Comparison of ENCODE assay signal across 16 cellular contexts in the genomic region with DNA sequence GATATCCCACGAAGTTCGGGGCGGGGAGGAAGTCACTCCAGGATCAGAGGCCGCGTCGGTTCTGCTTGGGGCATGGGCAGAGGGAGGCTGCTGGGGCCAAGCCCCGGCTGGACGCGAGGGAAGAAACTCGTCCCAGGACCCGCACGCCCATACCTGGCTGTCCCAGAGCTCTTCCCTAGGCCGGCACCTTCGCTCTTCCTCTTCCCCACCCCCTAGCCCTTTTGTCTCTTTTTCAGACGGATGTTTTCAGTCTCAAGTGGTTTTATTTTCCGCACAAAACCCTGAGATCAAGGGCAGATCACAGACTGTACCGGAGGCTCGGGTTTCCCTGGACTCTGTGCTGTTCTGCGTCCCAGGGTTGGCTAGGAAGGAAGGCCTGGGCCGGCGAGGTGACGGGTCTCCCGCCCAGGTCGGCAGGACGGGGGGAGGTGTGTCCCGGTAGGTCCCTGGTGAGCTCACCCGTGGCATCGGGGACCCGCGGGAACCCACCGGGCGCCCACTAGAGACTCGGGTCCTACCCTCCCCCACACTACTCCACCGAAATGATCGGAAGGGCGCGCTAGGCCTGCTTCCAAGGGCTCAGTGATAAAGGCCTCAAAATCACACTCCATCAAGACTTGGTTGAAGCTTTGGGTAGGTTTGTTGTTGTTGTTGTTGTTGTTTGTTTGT. TPM values are rescaled to one million over a fixed set of nuclear protein-coding genes. Genes with fewer than 3 reads are reported as not detected.
DNase-seq lines count a peak whose midpoint lies in the region; ATAC-seq and TF ChIP-seq lines count a peak whose summit lies in the region.
"Had no signal": no experiment of that assay in that cellular context is flagged by ENCODE, and none has a peak within 500 bp of the region (broad histone marks: within the 10 kb centered on the region; RNA-seq: fewer than 3 reads in every experiment).

No MANE protein-coding gene starts in this region.

- H3K4me1 ChIP-seq in CD8-positive, alpha-beta memory T cell (ENCODE audit: insufficient read depth, low read length), result peaks cover 20% of the 10 kb centered on the region
- peaks cover 16% of the 10 kb centered on the region for H3K4me1 ChIP-seq in lower lobe of right lung
- H3K4me1 ChIP-seq: BLaER1 treated with 17β-estradiol and CSF1 and Interleukin-3, amounts not matched to agents 10 nM and 100 nM had no signal

- POLR2A ChIA-PET in CD8-positive, alpha-beta memory T cell (lab: Charles Lee), result no interaction called here

- peaks cover 14 to 46% (median 34%) of the 10 kb centered on the region in 5 donors for H3K9me3 Mint-ChIP-seq in CD8-positive, alpha-beta memory T cell

- peak overlapping the region in 6 of 7 donors; percentile 17 to 68 (median 60) for H3K4me3 Mint-ChIP-seq in CD8-positive, alpha-beta memory T cell
- H3K4me3 Mint-ChIP-seq: memory B cell had no signal

- TF ChIP-seq CTCF in lower lobe of right lung (IDR thresholded peaks at IDR 0.05), result no peak

- peaks cover 86 to 91% of the 10 kb centered on the region in 2 donors for H3K27me3 Mint-ChIP-seq in CD8-positive, alpha-beta memory T cell

- CTCF ChIA-PET in CD8-positive, alpha-beta memory T cell (lab: Charles Lee), result interaction anchor here (0.9 to 1.1 kb wide), 2 partner anchors 16 to 244 kb away, joined by 3 to 5 read pairs; no protein-coding TSS in a partner anchor

- peak overlapping the region in 3 of 8 donors; percentile 21 to 70 (median 65) for H3K27ac Mint-ChIP-seq in CD8-positive, alpha-beta memory T cell

- intact Hi-C loops in lower lobe of right lung (cut with DNase I), result no loop called here
- intact Hi-C loops in head of caudate nucleus (cut with DNase I), result no loop called here

- H3K4me3 ChIP-seq in CD8-positive, alpha-beta memory T cell (ENCODE audit: low read length), result no peak overlapping the region
- H3K4me3 ChIP-seq in lower lobe of right lung, result no peak overlapping the region

- H3K36me3 ChIP-seq in CD8-positive, alpha-beta memory T cell (ENCODE audit: insufficient read depth, low read length), result no peaks in the 10 kb centered on the region
- no peaks in the 10 kb centered on the region for H3K36me3 ChIP-seq in lower lobe of right lung
- H3K36me3 ChIP-seq: BLaER1 treated with 17β-estradiol and CSF1 and Interleukin-3, amounts not matched to agents 10 nM and 100 nM had no signal

- no peaks in the 10 kb centered on the region for H3K9me3 ChIP-seq in CD8-positive, alpha-beta memory T cell (ENCODE audit: low read length)
- no peaks in the 10 kb centered on the region for H3K9me3 ChIP-seq in lower lobe of right lung

- peak; percentile 35 to 53 for ATAC-seq in lower lobe of right lung
- no peak for ATAC-seq in HG03442 (IDR thresholded peaks at IDR 0.05; ENCODE audit: unreplicated experiment)
- ATAC-seq in GM18870 (IDR thresholded peaks at IDR 0.05; ENCODE audit: unreplicated experiment), result no peak

- DNase-seq in CD8-positive, alpha-beta memory T cell, result no peak
- DNase-seq in NCI-H146 treated with DMSO at 0.1 percent for 48 hours (lab: John Stamatoyannopoulos, UW; ENCODE audit: unreplicated experiment) (peak; percentile 68), lower lobe of right lung (no peak), head of caudate nucleus (no peak), NCI-H1417 treated with DMSO at 0.1 percent for 48 hours (lab: John Stamatoyannopoulos, UW) (no peak)
- DNase-seq: activated CD4-positive, CD25-positive, alpha-beta regulatory T cell; cortex of kidney; NCI-H1048; NCI-H69; SHP77 treated with DMSO at 0.1 percent for 48 hours; stimulated activated CD4-positive, alpha-beta T cell treated with anti-CD3 and anti-CD28 coated beads, Interleukin-4, amount 100 ng/mL, for 4 hours had no signal

- peaks cover 0 to 4% (median 0%) of the 10 kb centered on the region in 3 donors for H3K36me3 Mint-ChIP-seq in CD8-positive, alpha-beta memory T cell

- H3K27ac ChIP-seq in CD8-positive, alpha-beta memory T cell (ENCODE audit: low read depth, low read length), result no peak overlapping the region
- H3K27ac ChIP-seq in cingulate gyrus (ENCODE audit: low read depth, low read length) (peak overlapping the region; percentile 81), lower lobe of right lung (no peak overlapping the region)
- H3K27ac ChIP-seq: BLaER1 treated with 17β-estradiol and CSF1 and Interleukin-3, amounts not matched to agents 10 nM and 100 nM had no signal

- peaks cover 93% of the 10 kb centered on the region for H3K27me3 ChIP-seq in CD8-positive, alpha-beta memory T cell (ENCODE audit: insufficient read depth, low read length, poor library complexity, severe bottlenecking)
- peaks cover 98% of the 10 kb centered on the region for H3K27me3 ChIP-seq in lower lobe of right lung (ENCODE audit: low read depth)

- H3K4me1 Mint-ChIP-seq in CD8-positive, alpha-beta memory T cell, result peaks cover 13 to 32% (median 26%) of the 10 kb centered on the region in 3 donors
- H3K4me1 Mint-ChIP-seq: memory B cell had no signal

RNA-seq across cellular contexts. Expression of a gene that starts 7.9 kb away (rescaled TPM):
- not detected for total RNA-seq in CD8-positive, alpha-beta memory T cell
- polyA plus RNA-seq in CD8-positive, alpha-beta memory T cell, result not detected
- total RNA-seq in lower lobe of right lung, result not detected

RNA-seq across cellular contexts. Expression of a gene that starts 17.9 kb away (rescaled TPM):
- not detected for total RNA-seq in CD8-positive, alpha-beta memory T cell
- polyA plus RNA-seq in CD8-positive, alpha-beta memory T cell, result not detected
- total RNA-seq in lower lobe of right lung, result not detected

Comparison
In these comparisons a context has a peak if more than half of its experiments do, and no peak if none do; other contexts are left out.
1. ATAC-seq: peak in lower lobe of right lung (2 of 2); none in HG03442 (single experiment) and GM18870 (single experiment).